24 cellular contexts compared by ENCODE assay signal in the genomic region with DNA sequence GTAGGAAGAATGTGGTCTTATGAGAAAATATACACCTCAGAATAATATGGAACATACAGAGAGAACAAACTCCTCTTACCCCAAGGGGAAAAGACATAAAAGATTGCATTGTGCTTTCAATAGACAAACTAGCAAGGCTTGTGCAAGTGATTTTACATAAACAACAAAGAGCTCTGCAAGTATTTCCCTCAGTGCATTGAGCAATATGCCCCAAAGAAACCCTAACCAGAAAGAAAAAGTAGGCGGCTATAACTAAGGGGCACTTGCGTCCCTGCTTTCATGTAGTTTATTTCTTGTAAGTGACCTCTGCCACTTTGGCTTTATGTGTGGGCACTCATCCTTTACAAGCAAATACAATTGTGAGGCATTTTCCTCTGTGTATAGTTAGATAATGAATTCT.
DNase-seq lines count a peak whose midpoint lies in the region; ATAC-seq lines count a peak whose summit lies in the region.
"Had no signal": no experiment of that assay in that cellular context is flagged by ENCODE, and none has a peak within 500 bp of the region (broad histone marks: within the 10 kb centered on the region; RNA-seq: fewer than 3 reads in every experiment).

No MANE protein-coding gene starts in this region.

- no peak overlapping the region for H3K14ac ChIP-seq in mesenchymal stem cell (ENCODE audit: low read length in 2 of 2)

- H3K18ac ChIP-seq in mesenchymal stem cell (ENCODE audit: low read depth in 1 of 2, low read length in 2 of 2) = no peak overlapping the region

- H3K4me2 ChIP-seq in mesenchymal stem cell (ENCODE audit: low read length, poor library complexity, severe bottlenecking) = no peak overlapping the region

- no peak overlapping the region for H2AFZ ChIP-seq in mesenchymal stem cell (ENCODE audit: low read depth, low read length)

- no peak overlapping the region for H4K8ac ChIP-seq in mesenchymal stem cell (ENCODE audit: low read length)

- H2BK12ac ChIP-seq in mesenchymal stem cell (ENCODE audit: low read length in 2 of 2) = no peak overlapping the region

- H3K9ac ChIP-seq in mesenchymal stem cell (ENCODE audit: low read length) = no peak overlapping the region

- H3K4me3 ChIP-seq in mesenchymal stem cell (ENCODE audit: insufficient read depth in 1 of 2, low read depth in 1 of 2, low read length in 2 of 2) = no peak overlapping the region

- no peak overlapping the region for H4K91ac ChIP-seq in mesenchymal stem cell (ENCODE audit: low read length)

- no peak for ATAC-seq in GM18502 (IDR thresholded peaks at IDR 0.05; ENCODE audit: poor library complexity, unreplicated experiment)
- no peak for ATAC-seq in HG03521 (IDR thresholded peaks at IDR 0.05; ENCODE audit: unreplicated experiment)
- ATAC-seq: CD8-positive, alpha-beta T cell; PC-3; SK-N-SH treated with all-trans-retinoic acid at 6 μM for 48 hours had no signal

- 55% methylated on average over 2 of the region's 2 CpGs for WGBS in mesenchymal stem cell

- H3K79me1 ChIP-seq in mesenchymal stem cell (replicated peaks; ENCODE audit: low read length, poor library complexity, severe bottlenecking) = no peaks in the 10 kb centered on the region

- peaks cover 12% of the 10 kb centered on the region for H3K9me3 ChIP-seq in mesenchymal stem cell (ENCODE audit: control insufficient read depth, low read length)

- H2AK5ac ChIP-seq in mesenchymal stem cell (ENCODE audit: low read length, severe bottlenecking) = no peak overlapping the region

- no peaks in the 10 kb centered on the region for H3K36me3 ChIP-seq in mesenchymal stem cell (ENCODE audit: control insufficient read depth in 1 of 2, insufficient read depth in 2 of 2, low read depth in 1 of 2, low read length in 2 of 2)

- no peak overlapping the region for H2BK5ac ChIP-seq in mesenchymal stem cell (ENCODE audit: low read depth, low read length, poor library complexity, severe bottlenecking)

- no peak overlapping the region for H2BK15ac ChIP-seq in mesenchymal stem cell (ENCODE audit: low read depth, poor library complexity, severe bottlenecking)

- H3K23ac ChIP-seq in mesenchymal stem cell (ENCODE audit: low read length in 2 of 2) = no peak overlapping the region

- no peak overlapping the region for H3K4ac ChIP-seq in mesenchymal stem cell (ENCODE audit: low read depth in 1 of 2, low read length in 2 of 2)

- H2BK120ac ChIP-seq in mesenchymal stem cell (ENCODE audit: low read depth, low read length) = no peak overlapping the region

- no peaks in the 10 kb centered on the region for H3K4me1 ChIP-seq in mesenchymal stem cell (ENCODE audit: control insufficient read depth, insufficient read depth, low read depth, low read length)

- DNase-seq in COLO829 (ENCODE audit: low spot score) = peak; percentile 30
- peak; percentile 34 for DNase-seq in NCI-H2227 treated with DMSO at 0.1 percent for 48 hours (lab: John Stamatoyannopoulos, UW)
- DNase-seq in dedifferentiated amniotic fluid mesenchymal stem cell (ENCODE audit: extremely low spot score) = peak; percentile 28
- peak; percentile 25 for DNase-seq in mesenchymal stem cell
- no peak for DNase-seq in middle frontal gyrus (ENCODE audit: extremely low spot score, low spot score)
- DNase-seq in HuH-7 (ENCODE audit: low spot score) = no peak
- DNase-seq: CD8-positive, alpha-beta T cell; DMS 273 treated with DMSO at 0.1 percent for 48 hours; DND-41; H7; IMR-90; KG1; MM.1S; NCI-H2029; NCI-H345; NCI-H510A treated with DMSO at 0.1 percent for 48 hours; NCI-H82; NK-92 treated with Interleukin-12 subunit alpha and Interleukin-12 subunit beta, amount 100 ng/mL, for 24 hours; PC-3 had no signal

- H3K27ac ChIP-seq in mesenchymal stem cell (ENCODE audit: low read length, poor library complexity, severe bottlenecking) = no peak overlapping the region
- H3K27ac ChIP-seq: 22Rv1, C4-2B had no signal

- H3K27me3 ChIP-seq in mesenchymal stem cell (ENCODE audit: control insufficient read depth in 1 of 2, insufficient read depth in 1 of 2, low read length in 2 of 2) = no peaks in the 10 kb centered on the region

Comparison
In these comparisons a context has a peak if more than half of its experiments do, and no peak if none do; other contexts are left out.
1. DNase-seq: peak in COLO829 (single experiment), NCI-H2227 treated with DMSO at 0.1 percent for 48 hours (single experiment), dedifferentiated amniotic fluid mesenchymal stem cell (single experiment) and mesenchymal stem cell (single experiment); none in middle frontal gyrus (single experiment) and HuH-7 (single experiment).